In the genomic region with DNA sequence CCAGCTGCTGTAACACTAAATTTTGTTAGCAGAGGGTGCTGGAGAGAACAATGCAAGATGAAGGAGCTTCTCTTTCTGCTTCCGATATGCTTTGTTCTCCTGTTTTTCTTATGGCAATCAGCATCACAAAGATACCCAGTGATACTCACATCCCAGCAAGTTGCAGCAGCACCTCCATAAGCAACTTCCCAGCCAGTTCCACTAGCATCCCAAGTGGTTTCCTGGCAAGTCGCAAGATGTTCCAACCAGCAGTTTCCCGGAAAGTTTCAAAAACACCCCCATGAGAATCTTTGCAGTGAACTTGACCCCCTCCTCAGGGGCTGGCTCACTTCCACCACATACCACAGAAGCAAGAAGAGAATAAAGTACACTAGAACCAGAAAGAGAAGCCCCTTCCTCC, we compare ENCODE assay signal across 1 cellular context.
TF ChIP-seq lines count a peak whose summit lies in the region.

No MANE protein-coding gene starts in this region.

TF ChIP-seq in K562, 482 proteins besides CTCF, POLR2A, EP300 and RAD21 (continued from another document):
- TF ChIP-seq, protein P1, sequence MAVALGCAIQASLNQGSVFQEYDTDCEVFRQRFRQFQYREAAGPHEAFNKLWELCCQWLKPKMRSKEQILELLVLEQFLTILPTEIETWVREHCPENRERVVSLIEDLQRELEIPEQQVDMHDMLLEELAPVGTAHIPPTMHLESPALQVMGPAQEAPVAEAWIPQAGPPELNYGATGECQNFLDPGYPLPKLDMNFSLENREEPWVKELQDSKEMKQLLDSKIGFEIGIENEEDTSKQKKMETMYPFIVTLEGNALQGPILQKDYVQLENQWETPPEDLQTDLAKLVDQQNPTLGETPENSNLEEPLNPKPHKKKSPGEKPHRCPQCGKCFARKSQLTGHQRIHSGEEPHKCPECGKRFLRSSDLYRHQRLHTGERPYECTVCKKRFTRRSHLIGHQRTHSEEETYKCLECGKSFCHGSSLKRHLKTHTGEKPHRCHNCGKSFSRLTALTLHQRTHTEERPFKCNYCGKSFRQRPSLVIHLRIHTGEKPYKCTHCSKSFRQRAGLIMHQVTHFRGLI (CRISPR knock-in tag; IDR thresholded peaks at IDR 0.05), result no peak
- no peak for TF ChIP-seq SRSF1 (IDR thresholded peaks at IDR 0.05; ENCODE audit: low read depth, low read length)
- no peak for TF ChIP-seq ZNF274 (IDR thresholded peaks at IDR 0.05; ENCODE audit: borderline replicate concordance, low read depth, low read length)
- TF ChIP-seq CTBP1 (IDR thresholded peaks at IDR 0.05; ENCODE audit: borderline replicate concordance), result no peak
